In the genomic region with DNA sequence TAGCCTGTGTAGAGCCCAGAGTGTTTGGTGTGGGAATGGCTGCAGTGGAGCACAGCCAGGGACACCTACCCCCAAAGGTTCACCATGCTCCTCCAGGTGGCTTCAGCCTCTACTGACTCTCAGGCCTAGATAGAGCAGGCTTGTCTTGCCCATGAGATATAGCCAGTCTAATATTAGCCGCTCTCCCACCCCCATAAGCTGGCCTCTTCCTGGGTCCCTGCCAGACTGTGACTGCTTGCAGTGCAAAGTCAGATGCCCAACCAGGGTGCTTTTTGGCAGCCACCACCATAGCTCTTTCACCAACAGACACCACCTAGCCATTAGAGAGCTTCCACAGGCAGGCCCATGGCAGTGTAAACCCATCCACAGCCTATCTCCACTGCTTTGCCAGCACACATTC, we compare ENCODE assay signal across 20 cellular contexts.
"Had no signal": no experiment of that assay in that cellular context is flagged by ENCODE, and none has a peak within 500 bp of the region (broad histone marks: within the 10 kb centered on the region; RNA-seq: fewer than 3 reads in every experiment).

No MANE protein-coding gene starts in this region.

- H2AFZ ChIP-seq: parathyroid adenoma had no signal

- H3K36me3 ChIP-seq: colonic mucosa, tibial artery, uterus had no signal

- ATAC-seq: activated CD8-positive, alpha-beta T cell treated with anti-CD3 and anti-CD28 coated beads for 36 hours; activated T-cell treated with anti-CD3 and anti-CD28 coated beads, Interleukin-2, amount 50 U/mL, for 4 hours; body of pancreas; foreskin keratinocyte; natural killer cell; T-cell had no signal

- H3K4me1 Mint-ChIP-seq: activated B cell treated with CpG ODN at 0.5 μM for 24 hours, natural killer cell, T-cell had no signal

- H3K27ac Mint-ChIP-seq: activated B cell treated with CpG ODN at 0.5 μM for 24 hours; activated CD8-positive, alpha-beta T cell treated with anti-CD3 and anti-CD28 coated beads for 36 hours; activated naive CD4-positive, alpha-beta T cell treated with anti-CD3 and anti-CD28 coated beads for 36 hours; endodermal cell; natural killer cell; T-cell had no signal

- H3K4me1 ChIP-seq: body of pancreas, colonic mucosa, foreskin keratinocyte, parathyroid adenoma, tibial artery, uterus had no signal

- H3K27ac ChIP-seq: body of pancreas, colonic mucosa, foreskin keratinocyte, parathyroid adenoma, tibial artery, uterus had no signal

- H3K9me3 ChIP-seq: body of pancreas, colonic mucosa, uterus had no signal

- DNase-seq: activated B cell treated with CpG ODN at 0.5 μM for 24 hours; activated CD4-positive, alpha-beta T cell treated with anti-CD3 and anti-CD28 coated beads for 4 hours; activated CD8-positive, alpha-beta T cell treated with anti-CD3 and anti-CD28 coated beads for 36 hours; activated naive CD4-positive, alpha-beta T cell treated with anti-CD3 and anti-CD28 coated beads for 36 hours; activated T-cell treated with anti-CD3 and anti-CD28 coated beads, Interleukin-2, amount 50 U/mL, for 4 hours; body of pancreas; central memory CD4-positive, alpha-beta T cell; colonic mucosa; endodermal cell; foreskin keratinocyte; glutamatergic neuron; kidney; natural killer cell; stimulated activated CD4-positive, alpha-beta T cell treated with anti-CD3 and anti-CD28 coated beads, Interleukin-1b, Interleukin-23, amount 100 ng/mL, for 48 hours; stimulated activated CD8-positive, alpha-beta memory T cell treated with anti-CD3 and anti-CD28 coated beads, Interleukin-4, amount 100 ng/mL, for 48 hours; stimulated activated naive CD4-positive, alpha-beta T cell treated with Interleukin-2 at 50 U/mL for 16 hours; T-cell; tibial artery; uterus had no signal

- H3K4me3 ChIP-seq: body of pancreas, colonic mucosa, tibial artery, uterus had no signal

- H3K79me2 ChIP-seq: parathyroid adenoma had no signal

- H3K36me3 Mint-ChIP-seq: T-cell had no signal

- H3K4me3 Mint-ChIP-seq: activated B cell treated with CpG ODN at 0.5 μM for 24 hours; activated CD8-positive, alpha-beta T cell treated with anti-CD3 and anti-CD28 coated beads for 36 hours; activated naive CD4-positive, alpha-beta T cell treated with anti-CD3 and anti-CD28 coated beads for 36 hours; activated T-cell treated with anti-CD3 and anti-CD28 coated beads, Interleukin-2, amount 50 U/mL, for 4 hours; endodermal cell; natural killer cell; T-cell had no signal

- H3K27me3 Mint-ChIP-seq: activated B cell treated with CpG ODN at 0.5 μM for 24 hours; activated CD8-positive, alpha-beta T cell treated with anti-CD3 and anti-CD28 coated beads for 36 hours; T-cell had no signal

- H3K27me3 ChIP-seq: body of pancreas, colonic mucosa, foreskin keratinocyte, tibial artery, uterus had no signal

- H3K9ac ChIP-seq: parathyroid adenoma had no signal

- FAIRE-seq: kidney had no signal
